9 cellular contexts compared by ENCODE assay signal in the genomic region with DNA sequence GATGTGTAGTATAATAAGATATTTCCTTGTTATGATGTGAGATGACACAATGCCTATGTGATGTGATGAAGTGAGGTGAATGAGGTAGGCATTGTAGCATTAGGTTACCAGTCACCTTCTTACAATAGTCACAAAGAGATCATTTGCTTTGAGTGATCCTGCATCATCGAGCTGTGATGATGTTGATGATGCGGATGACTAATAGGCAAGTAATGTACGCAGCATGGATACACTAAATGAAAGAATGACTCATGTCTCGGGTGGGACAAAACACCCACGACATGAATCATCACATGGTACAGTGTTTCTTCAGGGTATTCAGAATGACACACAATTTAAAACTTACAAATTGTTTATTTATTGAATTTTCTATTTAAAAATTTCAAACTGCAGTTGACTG.
DNase-seq lines count a peak whose midpoint lies in the region; ATAC-seq and TF ChIP-seq lines count a peak whose summit lies in the region.
"Had no signal": no experiment of that assay in that cellular context is flagged by ENCODE, and none has a peak within 500 bp of the region (broad histone marks: within the 10 kb centered on the region; RNA-seq: fewer than 3 reads in every experiment).

No MANE protein-coding gene starts in this region.

- ATAC-seq in activated naive CD8-positive, alpha-beta T cell treated with anti-CD3 and anti-CD28 coated beads, Interleukin-2, amount 50 U/mL, for 24 hours, result peak; percentile 100
- peak; percentile 100 for ATAC-seq in stimulated activated naive CD8-positive, alpha-beta T cell treated with anti-CD3 and anti-CD28 coated beads, Interleukin-15, amount 100 ng/mL, for 72 hours
- no peak for ATAC-seq in HG02973 (IDR thresholded peaks at IDR 0.05; ENCODE audit: unreplicated experiment)

- TF ChIP-seq CTCF in kidney epithelial cell (IDR thresholded peaks at IDR 0.05; ENCODE audit: insufficient read depth, low read length, poor library complexity, severe bottlenecking) (no peak), colonic mucosa (IDR thresholded peaks at IDR 0.05) (no peak)

- peaks cover 20% of the 10 kb centered on the region for H3K4me1 Mint-ChIP-seq in activated naive CD8-positive, alpha-beta T cell treated with anti-CD3 and anti-CD28 coated beads, Interleukin-2, amount 50 U/mL, for 24 hours
- peaks cover 14% of the 10 kb centered on the region for H3K4me1 Mint-ChIP-seq in stimulated activated naive CD8-positive, alpha-beta T cell treated with anti-CD3 and anti-CD28 coated beads, Interleukin-15, amount 100 ng/mL, for 72 hours

- H3K36me3 Mint-ChIP-seq in activated naive CD8-positive, alpha-beta T cell treated with anti-CD3 and anti-CD28 coated beads, Interleukin-2, amount 50 U/mL, for 24 hours (ENCODE audit: low read depth), result no peaks in the 10 kb centered on the region

- DNase-seq in NK-92 treated with Interleukin-12 subunit alpha and Interleukin-12 subunit beta, amount 100 ng/mL, for 24 hours (lab: John Stamatoyannopoulos, UW), result peak; percentile 29
- DNase-seq in NK-92 (lab: John Stamatoyannopoulos, UW; ENCODE audit: unreplicated experiment), result no peak
- peak; percentile 95 for DNase-seq in NCI-H226
- peak; percentile 26 for DNase-seq in activated naive CD8-positive, alpha-beta T cell treated with anti-CD3 and anti-CD28 coated beads, Interleukin-2, amount 50 U/mL, for 24 hours
- peak; percentile 99 for DNase-seq in kidney epithelial cell (ENCODE audit: low read depth)
- DNase-seq in stimulated activated naive CD8-positive, alpha-beta T cell treated with anti-CD3 and anti-CD28 coated beads, Interleukin-15, amount 100 ng/mL, for 72 hours, result peak; percentile 28 to 68
- DNase-seq in colonic mucosa, result no peak

- no peak overlapping the region for H3K4me3 Mint-ChIP-seq in activated naive CD8-positive, alpha-beta T cell treated with anti-CD3 and anti-CD28 coated beads, Interleukin-2, amount 50 U/mL, for 24 hours
- H3K4me3 Mint-ChIP-seq in stimulated activated naive CD8-positive, alpha-beta T cell treated with anti-CD3 and anti-CD28 coated beads, Interleukin-15, amount 100 ng/mL, for 72 hours, result peak overlapping the region in 1 of 2 donors; percentile 20

- H3K27ac ChIP-seq in colonic mucosa, result no peak overlapping the region
- H3K27ac ChIP-seq: cardiac muscle cell had no signal

- H3K27me3 ChIP-seq in kidney epithelial cell (ENCODE audit: control insufficient read depth, insufficient read depth, low read length) (no peaks in the 10 kb centered on the region), colonic mucosa (no peaks in the 10 kb centered on the region)
- H3K27me3 ChIP-seq: cardiac muscle cell had no signal

- H3K9me3 Mint-ChIP-seq in activated naive CD8-positive, alpha-beta T cell treated with anti-CD3 and anti-CD28 coated beads, Interleukin-2, amount 50 U/mL, for 24 hours, result no peaks in the 10 kb centered on the region
- H3K9me3 Mint-ChIP-seq in stimulated activated naive CD8-positive, alpha-beta T cell treated with anti-CD3 and anti-CD28 coated beads, Interleukin-15, amount 100 ng/mL, for 72 hours, result no peaks in the 10 kb centered on the region

- no peaks in the 10 kb centered on the region for H3K9me3 ChIP-seq in colonic mucosa

- H3K36me3 ChIP-seq in kidney epithelial cell (ENCODE audit: control insufficient read depth, insufficient read depth, low read length) (no peaks in the 10 kb centered on the region), colonic mucosa (no peaks in the 10 kb centered on the region)
- H3K36me3 ChIP-seq: cardiac muscle cell had no signal

- no peak overlapping the region for H3K27ac Mint-ChIP-seq in activated naive CD8-positive, alpha-beta T cell treated with anti-CD3 and anti-CD28 coated beads, Interleukin-2, amount 50 U/mL, for 24 hours
- no peak overlapping the region for H3K27ac Mint-ChIP-seq in stimulated activated naive CD8-positive, alpha-beta T cell treated with anti-CD3 and anti-CD28 coated beads, Interleukin-15, amount 100 ng/mL, for 72 hours

- H3K4me1 ChIP-seq in colonic mucosa, result no peaks in the 10 kb centered on the region

- no peak overlapping the region for H3K9ac ChIP-seq in colonic mucosa (ENCODE audit: low read depth in 2 of 2, low read length in 2 of 2)

- H3K4me3 ChIP-seq in kidney epithelial cell (ENCODE audit: low read depth, low read length) (no peak overlapping the region), colonic mucosa (no peak overlapping the region)
- H3K4me3 ChIP-seq: cardiac muscle cell had no signal

- intact Hi-C loops in colonic mucosa (cut with DNase I), result no loop called here

- H3K27me3 Mint-ChIP-seq in activated naive CD8-positive, alpha-beta T cell treated with anti-CD3 and anti-CD28 coated beads, Interleukin-2, amount 50 U/mL, for 24 hours, result no peaks in the 10 kb centered on the region
- peaks cover 7% of the 10 kb centered on the region for H3K27me3 Mint-ChIP-seq in stimulated activated naive CD8-positive, alpha-beta T cell treated with anti-CD3 and anti-CD28 coated beads, Interleukin-15, amount 100 ng/mL, for 72 hours

Comparison
In these comparisons a context has a peak if more than half of its experiments do, and no peak if none do; other contexts are left out.
1. DNase-seq: peak in NK-92 treated with Interleukin-12 subunit alpha and Interleukin-12 subunit beta, amount 100 ng/mL, for 24 hours (single experiment), NCI-H226 (single experiment), activated naive CD8-positive, alpha-beta T cell treated with anti-CD3 and anti-CD28 coated beads, Interleukin-2, amount 50 U/mL, for 24 hours (single experiment), kidney epithelial cell (single experiment) and stimulated activated naive CD8-positive, alpha-beta T cell treated with anti-CD3 and anti-CD28 coated beads, Interleukin-15, amount 100 ng/mL, for 72 hours (2 of 2); none in NK-92 (single experiment) and colonic mucosa (single experiment).